Comparison of ENCODE assay signal across 29 cellular contexts in the genomic region with DNA sequence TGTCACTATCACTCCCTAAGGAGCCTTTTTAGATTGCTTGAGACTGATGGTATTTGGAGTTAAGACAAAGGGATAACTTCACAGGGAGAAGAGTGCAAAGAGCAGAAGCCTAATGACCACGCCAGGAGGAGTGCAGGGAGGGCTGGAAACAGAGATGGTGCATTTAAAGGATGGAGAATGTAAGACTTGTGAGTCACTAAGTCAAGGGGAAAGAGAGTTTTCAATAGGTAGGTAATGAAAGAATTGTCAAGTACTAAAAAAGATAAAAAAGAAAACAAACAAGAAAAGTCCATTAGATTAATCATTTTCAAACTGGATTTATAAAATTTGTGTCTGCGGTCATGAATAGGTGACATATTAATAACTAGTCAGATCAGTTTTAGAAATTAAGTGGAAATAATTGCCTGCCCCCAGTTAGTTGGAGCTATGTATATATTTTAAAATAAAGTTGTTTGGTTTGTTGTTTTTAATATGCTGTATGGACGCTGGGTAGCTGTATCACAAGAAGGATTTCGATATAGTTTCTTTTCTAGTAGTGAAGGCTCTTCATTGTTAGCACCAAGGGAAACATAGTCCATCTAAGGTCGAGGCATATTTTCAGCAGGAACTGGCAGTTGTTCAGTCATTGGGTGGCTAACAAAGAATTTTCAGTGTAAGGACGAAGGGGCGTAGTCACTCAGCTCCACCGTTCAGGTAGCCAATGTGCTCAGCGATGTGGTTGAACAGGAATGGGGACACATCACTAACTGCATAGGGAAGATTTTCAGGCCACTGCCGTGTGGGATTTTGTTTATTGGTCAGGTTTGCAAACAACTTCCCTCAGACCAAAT.
"Had no signal": no experiment of that assay in that cellular context is flagged by ENCODE, and none has a peak within 500 bp of the region (broad histone marks: within the 10 kb centered on the region; RNA-seq: fewer than 3 reads in every experiment).

No MANE protein-coding gene starts in this region.

- DNase-seq: activated CD4-positive, alpha-beta T cell treated with anti-CD3 and anti-CD28 coated beads for 1 hour; activated CD4-positive, alpha-beta T cell treated with anti-CD3 and anti-CD28 coated beads, Interleukin-2, amount 50 U/mL, for 1 hour; activated CD8-positive, alpha-beta T cell treated with anti-CD3 and anti-CD28 coated beads for 36 hours; activated naive CD8-positive, alpha-beta T cell treated with anti-CD3 and anti-CD28 coated beads, Interleukin-2, amount 50 U/mL, for 24 hours; activated T-cell treated with anti-CD3 and anti-CD28 coated beads, Interleukin-2, amount 50 U/mL, for 48 hours; amygdala; central memory CD4-positive, alpha-beta T cell; foreskin melanocyte; left colon; midbrain; naive thymus-derived CD8-positive, alpha-beta T cell; occipital lobe; right cardiac atrium; stimulated activated CD4-positive, alpha-beta T cell treated with anti-CD3 and anti-CD28 coated beads, Interleukin-15, amount 100 ng/mL, for 24 hours; stimulated activated CD4-positive, alpha-beta T cell treated with anti-CD3 and anti-CD28 coated beads, Interleukin-2, amount 100 ng/mL, for 24 hours; stimulated activated naive CD4-positive, alpha-beta T cell; SW 1271; T1000; testis; transverse colon; WERI-Rb-1 had no signal

- H3K9me3 ChIP-seq: breast epithelium, esophagus muscularis mucosa, testis, transverse colon had no signal

- H3K4me1 ChIP-seq: breast epithelium, esophagus muscularis mucosa, neural progenitor cell, testis, transverse colon had no signal

- H3K36me3 ChIP-seq: breast epithelium, esophagus muscularis mucosa, neural progenitor cell, transverse colon, WERI-Rb-1 had no signal

- FAIRE-seq: islet of Langerhans, urothelium cell line had no signal

- ATAC-seq: activated CD8-positive, alpha-beta T cell treated with anti-CD3 and anti-CD28 coated beads for 36 hours; activated naive CD8-positive, alpha-beta T cell treated with anti-CD3 and anti-CD28 coated beads, Interleukin-2, amount 50 U/mL, for 24 hours; left colon; naive thymus-derived CD8-positive, alpha-beta T cell had no signal

- H3K4me3 Mint-ChIP-seq: activated CD8-positive, alpha-beta T cell treated with anti-CD3 and anti-CD28 coated beads for 36 hours; activated naive CD4-positive, alpha-beta T cell treated with anti-CD3 and anti-CD28 coated beads, Interleukin-2, amount 50 U/mL, for 24 hours; activated naive CD8-positive, alpha-beta T cell treated with anti-CD3 and anti-CD28 coated beads, Interleukin-2, amount 50 U/mL, for 24 hours; naive thymus-derived CD8-positive, alpha-beta T cell; neural progenitor cell; T-helper 1 cell treated with Interleukin-12 subunit alpha and Interleukin-12 subunit beta and Interleukin-4 antibody, amounts not matched to agents 30 μg/mL and 1 μg/mL, for 36 hours had no signal

- H3K27me3 ChIP-seq: breast epithelium, esophagus muscularis mucosa, neural progenitor cell, testis, transverse colon had no signal

- H3K4me1 Mint-ChIP-seq: activated naive CD4-positive, alpha-beta T cell treated with anti-CD3 and anti-CD28 coated beads, Interleukin-2, amount 50 U/mL, for 24 hours; activated naive CD8-positive, alpha-beta T cell treated with anti-CD3 and anti-CD28 coated beads, Interleukin-2, amount 50 U/mL, for 24 hours; naive thymus-derived CD8-positive, alpha-beta T cell; neural progenitor cell had no signal

- H3K9ac ChIP-seq: neural progenitor cell had no signal

- H3K9me3 Mint-ChIP-seq: activated CD8-positive, alpha-beta T cell treated with anti-CD3 and anti-CD28 coated beads for 36 hours; activated T-helper 2 cell treated with anti-CD3 and anti-CD28 coated beads, Interferon-gamma antibody, Interleukin-2, Interleukin-4, amounts not matched to agents 10 μg/mL and 5 μg/mL and 100 μg/mL, durations not matched to agents 14 hours and 24 hours and 36 hours; naive thymus-derived CD8-positive, alpha-beta T cell; T-helper 1 cell treated with Interleukin-12 subunit alpha and Interleukin-12 subunit beta and Interleukin-4 antibody, amounts not matched to agents 30 μg/mL and 1 μg/mL, for 36 hours had no signal

- H2AFZ ChIP-seq: neural progenitor cell had no signal

- H3K27ac Mint-ChIP-seq: activated CD8-positive, alpha-beta T cell treated with anti-CD3 and anti-CD28 coated beads for 36 hours; activated naive CD4-positive, alpha-beta T cell treated with anti-CD3 and anti-CD28 coated beads, Interleukin-2, amount 50 U/mL, for 24 hours; activated naive CD8-positive, alpha-beta T cell treated with anti-CD3 and anti-CD28 coated beads, Interleukin-2, amount 50 U/mL, for 24 hours; activated T-helper 2 cell treated with anti-CD3 and anti-CD28 coated beads, Interferon-gamma antibody, Interleukin-2, Interleukin-4, amounts not matched to agents 10 μg/mL and 5 μg/mL and 100 μg/mL, durations not matched to agents 14 hours and 24 hours and 36 hours; naive thymus-derived CD8-positive, alpha-beta T cell; neural progenitor cell; T-helper 1 cell treated with Interleukin-12 subunit alpha and Interleukin-12 subunit beta and Interleukin-4 antibody, amounts not matched to agents 30 μg/mL and 1 μg/mL, for 36 hours had no signal

- H3K4me3 ChIP-seq: breast epithelium, esophagus muscularis mucosa, neural progenitor cell, testis, transverse colon had no signal

- H3K27ac ChIP-seq: breast epithelium, esophagus muscularis mucosa, neural progenitor cell, testis, transverse colon, WERI-Rb-1 had no signal

- H3K36me3 Mint-ChIP-seq: activated naive CD4-positive, alpha-beta T cell treated with anti-CD3 and anti-CD28 coated beads, Interleukin-2, amount 50 U/mL, for 24 hours; naive thymus-derived CD8-positive, alpha-beta T cell; neural progenitor cell had no signal

- H3K4me2 ChIP-seq: neural progenitor cell had no signal
